ENCODE assay signal across 8 cellular contexts in the genomic region with DNA sequence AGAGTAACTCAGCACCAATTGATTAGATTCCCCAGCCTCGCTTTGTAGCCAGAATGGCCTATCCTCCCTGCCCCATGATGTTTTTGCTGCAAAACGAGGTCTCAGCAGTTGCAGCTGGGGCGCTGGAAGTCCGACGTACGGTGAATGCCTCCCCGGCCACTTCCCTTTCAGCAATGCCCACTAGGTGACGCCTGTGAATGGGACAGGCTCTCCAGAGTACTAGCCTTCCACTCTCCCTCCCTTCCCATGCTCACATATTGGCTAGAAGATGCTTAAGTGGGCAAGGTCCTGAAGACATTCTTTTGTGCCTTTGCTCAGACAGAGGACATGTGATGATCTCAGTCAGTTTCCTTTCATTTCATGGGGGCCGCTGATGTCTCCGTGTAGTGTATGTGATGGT. TPM values are rescaled to one million over a fixed set of nuclear protein-coding genes. Genes with fewer than 3 reads are reported as not detected.
DNase-seq lines count a peak whose midpoint lies in the region; ATAC-seq, FAIRE-seq and TF ChIP-seq lines count a peak whose summit lies in the region.

No MANE protein-coding gene starts in this region.

- no peaks in the 10 kb centered on the region for H3K79me2 ChIP-seq in fibroblast of lung (ENCODE audit: control insufficient read depth, insufficient read depth, low read length)

- H3K4me1 ChIP-seq in fibroblast of lung (ENCODE audit: control insufficient read depth, extremely low read depth, insufficient read depth, low read length) (no peaks in the 10 kb centered on the region), pancreas (no peaks in the 10 kb centered on the region), vagina (no peaks in the 10 kb centered on the region)

- H3K9me3 ChIP-seq in fibroblast of lung (ENCODE audit: control insufficient read depth, insufficient read depth, low read depth, low read length) (no peaks in the 10 kb centered on the region), pancreas (no peaks in the 10 kb centered on the region), vagina (no peaks in the 10 kb centered on the region)

- WGBS in pancreas, 2 donors: 15 to 27% methylated on average over 10 of the region's 10 CpGs

- H3K4me2 ChIP-seq in fibroblast of lung (ENCODE audit: extremely low read depth, insufficient read depth, low read length): no peak overlapping the region

- no peak for FAIRE-seq in pancreas (lab: Jason Lieb, UNC)

- DNase-seq in GM10266 (ENCODE audit: extremely low spot score) (no peak), NCI-H2196 treated with DMSO at 0.1 percent for 48 hours (lab: John Stamatoyannopoulos, UW; ENCODE audit: unreplicated experiment) (peak; percentile 18), fibroblast of lung (ENCODE audit: low read depth in 2 of 2) (peak in 1 of 2 donors; percentile 28), pancreas (peak in 5 of 6 donors; percentile 10 to 65 (median 49)), COR-L47 (lab: John Stamatoyannopoulos, UW) (no peak), vagina (ENCODE audit: extremely low spot score in 2 of 2) (no peak)

- H2AFZ ChIP-seq in fibroblast of lung (ENCODE audit: low read length): no peak overlapping the region

- H3K9ac ChIP-seq in fibroblast of lung (ENCODE audit: insufficient read depth, low read length): no peak overlapping the region

- no peak overlapping the region for H3K27ac ChIP-seq in fibroblast of lung (ENCODE audit: insufficient read depth, low read length)
- no peak overlapping the region for H3K27ac ChIP-seq in pancreas
- no peak overlapping the region for H3K27ac ChIP-seq in vagina

- intact Hi-C loops in pancreas (cut with DNase I): no loop called here
- intact Hi-C loops in vagina (cut with DNase I): no loop called here

- no peaks in the 10 kb centered on the region for H4K20me1 ChIP-seq in fibroblast of lung (ENCODE audit: control insufficient read depth, extremely low read depth, insufficient read depth, low read length)

- H3K4me3 ChIP-seq in fibroblast of lung (replicated peaks in 1 of 4; ENCODE audit: control extremely low read depth in 1 of 4, insufficient read depth in 1 of 4, low read depth in 3 of 4, low read length in 4 of 4) (no peak overlapping the region), pancreas (no peak overlapping the region), vagina (no peak overlapping the region)

- H3K27me3 ChIP-seq in fibroblast of lung (ENCODE audit: control insufficient read depth, insufficient read depth, low read length): no peaks in the 10 kb centered on the region
- H3K27me3 ChIP-seq in pancreas: no peaks in the 10 kb centered on the region
- H3K27me3 ChIP-seq in vagina: no peaks in the 10 kb centered on the region

- TF ChIP-seq POLR2A in vagina (IDR thresholded peaks at IDR 0.05): no peak

- TF ChIP-seq CTCF in GM10266 (IDR thresholded peaks at IDR 0.05; ENCODE audit: control insufficient read depth, insufficient read depth, low read depth, missing control alignments) (peak; percentile 38), fibroblast of lung (conservative IDR thresholded peaks at IDR 0.05 in 1 of 2, IDR thresholded peaks at IDR 0.05 in 1 of 2; ENCODE audit: low read depth in 1 of 2, low read length in 2 of 2) (peak; percentile 53 to 69), pancreas (IDR thresholded peaks at IDR 0.05) (peak in 3 of 4 donors; percentile 36 to 60 (median 47)), vagina (IDR thresholded peaks at IDR 0.05) (no peak)

- peak in 3 of 4 donors; percentile 70 to 85 (median 85) for ATAC-seq in pancreas
- ATAC-seq in HG03469 (IDR thresholded peaks at IDR 0.05; ENCODE audit: unreplicated experiment): no peak
- ATAC-seq in HG02970 (IDR thresholded peaks at IDR 0.05; ENCODE audit: low FRiP score, unreplicated experiment): no peak

- no peaks in the 10 kb centered on the region for H3K36me3 ChIP-seq in fibroblast of lung (ENCODE audit: control insufficient read depth, insufficient read depth, low read length)
- H3K36me3 ChIP-seq in pancreas: no peaks in the 10 kb centered on the region
- H3K36me3 ChIP-seq in vagina: no peaks in the 10 kb centered on the region

RNA-seq across cellular contexts. Expression of gene DMRT2, which starts 50.8 kb away (rescaled TPM):
- total RNA-seq in fibroblast of lung (not detected in 2 replicates), pancreas (under 1 TPM in 1 of 6 donors, not detected in 5; 0.14 TPM), vagina (2.5 TPM)
- polyA plus RNA-seq in fibroblast of lung (0.16 TPM in 1 of 2 replicates, not detected in the other), pancreas (under 1 TPM in 1 of 2 donors, not detected in 1; 0.07 TPM)
- polyA plus RNA-seq in fibroblast of lung (2012): 0.06 TPM in 1 of 2 replicates, not detected in the other
- polyA minus RNA-seq in fibroblast of lung (ENCODE audit: low replicate concordance): not detected in 2 replicates

Comparison
In these comparisons a context has a peak if more than half of its experiments do, and no peak if none do; other contexts are left out.
1. DNase-seq: peak in NCI-H2196 treated with DMSO at 0.1 percent for 48 hours (single experiment) and pancreas (5 of 6); none in GM10266 (single experiment), COR-L47 (single experiment) and vagina (0 of 2).
2. CTCF ChIP-seq: peak in GM10266 (single experiment), fibroblast of lung (2 of 2) and pancreas (3 of 4); none in vagina (0 of 3).
3. ATAC-seq: peak in pancreas (3 of 4); none in HG03469 (single experiment) and HG02970 (single experiment).